Comparison of ENCODE assay signal across 1 cellular context in the genomic region with DNA sequence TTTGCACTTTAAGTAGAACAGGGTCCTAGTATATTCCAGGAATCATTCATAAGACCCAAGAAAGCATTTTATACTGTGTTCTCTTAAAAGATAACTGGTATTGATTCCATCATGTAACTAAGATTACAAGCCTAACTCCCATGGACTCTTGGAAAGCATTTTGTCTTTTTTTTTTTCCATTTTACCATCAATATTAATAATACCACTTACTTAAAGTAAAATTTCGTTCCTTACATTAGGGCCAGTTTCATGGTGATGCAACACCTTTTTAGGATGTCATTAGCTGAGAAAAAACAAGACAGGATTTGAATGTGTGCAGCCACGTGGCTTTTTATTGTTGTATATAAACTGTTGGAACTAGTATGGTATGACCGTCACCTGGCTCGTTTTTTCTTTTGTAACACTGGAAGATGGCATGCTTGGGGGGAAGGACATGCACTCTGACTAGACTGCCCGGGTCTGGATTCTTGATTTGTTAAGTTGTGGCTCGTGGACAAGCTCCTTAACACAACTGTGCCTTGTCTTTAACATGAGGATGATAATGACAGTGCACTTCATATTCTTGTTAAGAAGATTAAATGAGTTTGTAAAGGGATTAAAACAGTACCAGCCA.
A peak's percentile ranks its signal among the peaks of the same experiment; 100 is the strongest.
TF ChIP-seq lines count a peak whose summit lies in the region.

No MANE protein-coding gene starts in this region.

TF ChIP-seq in K562, 482 proteins besides CTCF, POLR2A, EP300 and RAD21 (continued from another document and continues in another):
- TF ChIP-seq, protein P1, sequence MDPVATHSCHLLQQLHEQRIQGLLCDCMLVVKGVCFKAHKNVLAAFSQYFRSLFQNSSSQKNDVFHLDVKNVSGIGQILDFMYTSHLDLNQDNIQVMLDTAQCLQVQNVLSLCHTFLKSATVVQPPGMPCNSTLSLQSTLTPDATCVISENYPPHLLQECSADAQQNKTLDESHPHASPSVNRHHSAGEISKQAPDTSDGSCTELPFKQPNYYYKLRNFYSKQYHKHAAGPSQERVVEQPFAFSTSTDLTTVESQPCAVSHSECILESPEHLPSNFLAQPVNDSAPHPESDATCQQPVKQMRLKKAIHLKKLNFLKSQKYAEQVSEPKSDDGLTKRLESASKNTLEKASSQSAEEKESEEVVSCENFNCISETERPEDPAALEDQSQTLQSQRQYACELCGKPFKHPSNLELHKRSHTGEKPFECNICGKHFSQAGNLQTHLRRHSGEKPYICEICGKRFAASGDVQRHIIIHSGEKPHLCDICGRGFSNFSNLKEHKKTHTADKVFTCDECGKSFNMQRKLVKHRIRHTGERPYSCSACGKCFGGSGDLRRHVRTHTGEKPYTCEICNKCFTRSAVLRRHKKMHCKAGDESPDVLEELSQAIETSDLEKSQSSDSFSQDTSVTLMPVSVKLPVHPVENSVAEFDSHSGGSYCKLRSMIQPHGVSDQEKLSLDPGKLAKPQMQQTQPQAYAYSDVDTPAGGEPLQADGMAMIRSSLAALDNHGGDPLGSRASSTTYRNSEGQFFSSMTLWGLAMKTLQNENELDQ (CRISPR knock-in tag; IDR thresholded peaks at IDR 0.05; ENCODE audit: borderline replicate concordance) = no peak
- TF ChIP-seq HNRNPUL1 (IDR thresholded peaks at IDR 0.05; ENCODE audit: low read length) (no peak), ZKSCAN1 (IDR thresholded peaks at IDR 0.05; ENCODE audit: low read depth, low read length) (no peak), TFE3 (CRISPR knock-in tag; IDR thresholded peaks at IDR 0.05) (no peak), HDAC8 (tag; IDR thresholded peaks at IDR 0.05) (no peak), ARID1B (IDR thresholded peaks at IDR 0.05) (0 out of 2 replicates have a peak, but pooled peaks have one; percentile 5), NR4A1 (CRISPR knock-in tag; IDR thresholded peaks at IDR 0.05) (no peak), NR4A1 (tag; IDR thresholded peaks at IDR 0.05) (peak; percentile 59; the same call in 1 of the 2 replicates), CHCHD3 (CRISPR knock-in tag; IDR thresholded peaks at IDR 0.05) (no peak), ZNF655 (CRISPR knock-in tag; IDR thresholded peaks at IDR 0.05) (no peak), SIN3B (IDR thresholded peaks at IDR 0.05; ENCODE audit: low read depth) (no peak), PRPF4 (IDR thresholded peaks at IDR 0.05; ENCODE audit: insufficient read depth, low read depth, low read length, poor library complexity, severe bottlenecking) (no peak), ZBTB5 (IDR thresholded peaks at IDR 0.05) (no peak), ZNF324 (CRISPR knock-in tag; IDR thresholded peaks at IDR 0.05) (no peak), POU5F1 (IDR thresholded peaks at IDR 0.05; ENCODE audit: borderline replicate concordance, low read depth, low read length, partially characterized antibody) (no peak), HDAC6 (IDR thresholded peaks at IDR 0.05; ENCODE audit: low read depth, low read length) (no peak), NCOR1 (IDR thresholded peaks at IDR 0.05) (no peak), ZNF444 (CRISPR knock-in tag; IDR thresholded peaks at IDR 0.05) (no peak), MXI1 (IDR thresholded peaks at IDR 0.05; ENCODE audit: low read depth, low read length) (no peak), PYGO2 (tag; IDR thresholded peaks at IDR 0.05) (no peak), GABPB1 (CRISPR knock-in tag; IDR thresholded peaks at IDR 0.05) (no peak), JUND (IDR thresholded peaks at IDR 0.05; ENCODE audit: borderline replicate concordance, low read depth, low read length) (peak; percentile 52; the same call in 1 of the 2 replicates), JUND (tag; IDR thresholded peaks at IDR 0.05; ENCODE audit: borderline replicate concordance, low read depth, low read length) (0 out of 3 replicates have a peak, but pooled peaks have one; percentile 44), L3MBTL2 (IDR thresholded peaks at IDR 0.05) (peak; percentile 88), NFYB (IDR thresholded peaks at IDR 0.05; ENCODE audit: extremely low read depth, insufficient read length) (no peak), ZNF561 (CRISPR knock-in tag; conservative IDR thresholded peaks at IDR 0.05) (no peak), TCF7L2 (IDR thresholded peaks at IDR 0.05; ENCODE audit: low read depth, low read length) (no peak), BHLHE40 (IDR thresholded peaks at IDR 0.05; ENCODE audit: low read length) (no peak), KDM5B (IDR thresholded peaks at IDR 0.05; ENCODE audit: insufficient replicate concordance, low read depth, low read length) (no peak), FOSL1 (tag; conservative IDR thresholded peaks at IDR 0.05) (no peak), KAT7 (CRISPR knock-in tag; IDR thresholded peaks at IDR 0.05; ENCODE audit: borderline replicate concordance) (no peak), ELF1 (tag; IDR thresholded peaks at IDR 0.05) (no peak), FOXK2 (conservative IDR thresholded peaks at IDR 0.05 in 1 of 2, IDR thresholded peaks at IDR 0.05 in 1 of 2; ENCODE audit: low read depth in 2 of 2) (peak in 1 of 2 experiments; percentile 59; a peak in 1 of 4 replicates), SP1 (CRISPR knock-in tag; IDR thresholded peaks at IDR 0.05) (no peak), PURB (CRISPR knock-in tag; IDR thresholded peaks at IDR 0.05; ENCODE audit: low read depth) (no peak), SMC3 (conservative IDR thresholded peaks at IDR 0.05; ENCODE audit: insufficient read depth, low read depth, low read length) (no peak), RBM34 (IDR thresholded peaks at IDR 0.05; ENCODE audit: borderline replicate concordance, insufficient read depth, low read length) (no peak), TARDBP (IDR thresholded peaks at IDR 0.05) (no peak), STAT6 (CRISPR knock-in tag; IDR thresholded peaks at IDR 0.05) (no peak), EHMT2 (IDR thresholded peaks at IDR 0.05) (no peak), SMAD2 (IDR thresholded peaks at IDR 0.05; ENCODE audit: low read depth, low read length) (no peak), TRIM28 (IDR thresholded peaks at IDR 0.05) (no peak), RB1 (IDR thresholded peaks at IDR 0.05; ENCODE audit: low read depth) (no peak), DPF2 (IDR thresholded peaks at IDR 0.05) (no peak; the same call in 1 of the 2 replicates), C11orf30 (IDR thresholded peaks at IDR 0.05; ENCODE audit: low read depth) (peak; percentile 59; the same call in 1 of the 2 replicates), ZNF696 (CRISPR knock-in tag; conservative IDR thresholded peaks at IDR 0.05) (no peak)
- TF ChIP-seq, protein P2, sequence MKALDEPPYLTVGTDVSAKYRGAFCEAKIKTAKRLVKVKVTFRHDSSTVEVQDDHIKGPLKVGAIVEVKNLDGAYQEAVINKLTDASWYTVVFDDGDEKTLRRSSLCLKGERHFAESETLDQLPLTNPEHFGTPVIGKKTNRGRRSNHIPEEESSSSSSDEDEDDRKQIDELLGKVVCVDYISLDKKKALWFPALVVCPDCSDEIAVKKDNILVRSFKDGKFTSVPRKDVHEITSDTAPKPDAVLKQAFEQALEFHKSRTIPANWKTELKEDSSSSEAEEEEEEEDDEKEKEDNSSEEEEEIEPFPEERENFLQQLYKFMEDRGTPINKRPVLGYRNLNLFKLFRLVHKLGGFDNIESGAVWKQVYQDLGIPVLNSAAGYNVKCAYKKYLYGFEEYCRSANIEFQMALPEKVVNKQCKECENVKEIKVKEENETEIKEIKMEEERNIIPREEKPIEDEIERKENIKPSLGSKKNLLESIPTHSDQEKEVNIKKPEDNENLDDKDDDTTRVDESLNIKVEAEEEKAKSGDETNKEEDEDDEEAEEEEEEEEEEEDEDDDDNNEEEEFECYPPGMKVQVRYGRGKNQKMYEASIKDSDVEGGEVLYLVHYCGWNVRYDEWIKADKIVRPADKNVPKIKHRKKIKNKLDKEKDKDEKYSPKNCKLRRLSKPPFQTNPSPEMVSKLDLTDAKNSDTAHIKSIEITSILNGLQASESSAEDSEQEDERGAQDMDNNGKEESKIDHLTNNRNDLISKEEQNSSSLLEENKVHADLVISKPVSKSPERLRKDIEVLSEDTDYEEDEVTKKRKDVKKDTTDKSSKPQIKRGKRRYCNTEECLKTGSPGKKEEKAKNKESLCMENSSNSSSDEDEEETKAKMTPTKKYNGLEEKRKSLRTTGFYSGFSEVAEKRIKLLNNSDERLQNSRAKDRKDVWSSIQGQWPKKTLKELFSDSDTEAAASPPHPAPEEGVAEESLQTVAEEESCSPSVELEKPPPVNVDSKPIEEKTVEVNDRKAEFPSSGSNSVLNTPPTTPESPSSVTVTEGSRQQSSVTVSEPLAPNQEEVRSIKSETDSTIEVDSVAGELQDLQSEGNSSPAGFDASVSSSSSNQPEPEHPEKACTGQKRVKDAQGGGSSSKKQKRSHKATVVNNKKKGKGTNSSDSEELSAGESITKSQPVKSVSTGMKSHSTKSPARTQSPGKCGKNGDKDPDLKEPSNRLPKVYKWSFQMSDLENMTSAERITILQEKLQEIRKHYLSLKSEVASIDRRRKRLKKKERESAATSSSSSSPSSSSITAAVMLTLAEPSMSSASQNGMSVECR (CRISPR knock-in tag; IDR thresholded peaks at IDR 0.05) = no peak
- TF ChIP-seq, protein P3, sequence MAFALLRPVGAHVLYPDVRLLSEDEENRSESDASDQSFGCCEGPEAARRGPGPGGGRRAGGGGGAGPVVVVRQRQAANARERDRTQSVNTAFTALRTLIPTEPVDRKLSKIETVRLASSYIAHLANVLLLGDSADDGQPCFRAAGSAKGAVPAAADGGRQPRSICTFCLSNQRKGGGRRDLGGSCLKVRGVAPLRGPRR (CRISPR knock-in tag; IDR thresholded peaks at IDR 0.05) = no peak
- TF ChIP-seq, protein P4, sequence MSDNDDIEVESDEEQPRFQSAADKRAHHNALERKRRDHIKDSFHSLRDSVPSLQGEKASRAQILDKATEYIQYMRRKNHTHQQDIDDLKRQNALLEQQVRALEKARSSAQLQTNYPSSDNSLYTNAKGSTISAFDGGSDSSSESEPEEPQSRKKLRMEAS (CRISPR knock-in tag; IDR thresholded peaks at IDR 0.05) = peak; percentile 55; the same call in 1 of the 2 replicates
- TF ChIP-seq, protein P5, sequence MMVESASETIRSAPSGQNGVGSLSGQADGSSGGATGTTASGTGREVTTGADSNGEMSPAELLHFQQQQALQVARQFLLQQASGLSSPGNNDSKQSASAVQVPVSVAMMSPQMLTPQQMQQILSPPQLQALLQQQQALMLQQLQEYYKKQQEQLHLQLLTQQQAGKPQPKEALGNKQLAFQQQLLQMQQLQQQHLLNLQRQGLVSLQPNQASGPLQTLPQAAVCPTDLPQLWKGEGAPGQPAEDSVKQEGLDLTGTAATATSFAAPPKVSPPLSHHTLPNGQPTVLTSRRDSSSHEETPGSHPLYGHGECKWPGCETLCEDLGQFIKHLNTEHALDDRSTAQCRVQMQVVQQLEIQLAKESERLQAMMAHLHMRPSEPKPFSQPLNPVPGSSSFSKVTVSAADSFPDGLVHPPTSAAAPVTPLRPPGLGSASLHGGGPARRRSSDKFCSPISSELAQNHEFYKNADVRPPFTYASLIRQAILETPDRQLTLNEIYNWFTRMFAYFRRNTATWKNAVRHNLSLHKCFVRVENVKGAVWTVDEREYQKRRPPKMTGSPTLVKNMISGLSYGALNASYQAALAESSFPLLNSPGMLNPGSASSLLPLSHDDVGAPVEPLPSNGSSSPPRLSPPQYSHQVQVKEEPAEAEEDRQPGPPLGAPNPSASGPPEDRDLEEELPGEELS (CRISPR knock-in tag; IDR thresholded peaks at IDR 0.05; ENCODE audit: borderline replicate concordance) = no peak
